ENCODE assay signal across 8 cellular contexts in the genomic region with DNA sequence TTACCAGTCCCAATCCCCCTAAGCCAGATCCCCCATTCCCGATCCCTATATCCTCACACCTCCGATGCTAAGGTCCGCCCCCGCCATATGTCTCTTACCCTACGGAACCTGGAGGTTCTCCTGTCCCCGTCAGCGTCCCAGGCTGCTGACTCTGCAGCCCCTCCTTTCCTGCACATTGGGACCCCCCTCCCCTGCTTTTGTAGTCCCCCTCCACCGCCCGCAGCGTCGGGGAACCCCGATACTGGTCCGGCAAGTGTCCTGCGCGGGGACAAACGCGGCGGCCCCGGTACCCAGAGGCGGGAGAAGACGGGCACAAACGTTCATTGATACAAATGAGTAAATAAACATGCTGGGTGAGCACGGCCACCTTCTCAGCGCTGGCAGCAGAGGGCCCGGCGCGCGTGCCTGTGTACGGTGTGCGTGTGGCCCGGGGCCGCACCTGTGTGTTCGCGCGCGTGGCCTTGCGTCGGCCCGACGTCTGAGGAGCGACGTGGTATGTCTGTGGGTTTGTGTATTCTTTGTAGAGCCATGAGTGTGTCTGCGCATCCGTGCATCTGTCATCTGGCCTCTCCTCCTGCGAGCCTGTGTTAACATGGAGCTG.
DNase-seq lines count a peak whose midpoint lies in the region; ATAC-seq lines count a peak whose summit lies in the region.

No MANE protein-coding gene starts in this region.

- H3K9ac ChIP-seq in iPS-18a (ENCODE audit: low read length): no peak overlapping the region

- no peak overlapping the region for H3K27ac Mint-ChIP-seq in activated naive CD8-positive, alpha-beta T cell

- peaks cover 38% of the 10 kb centered on the region for H3K27me3 Mint-ChIP-seq in activated naive CD8-positive, alpha-beta T cell

- peaks cover 33% of the 10 kb centered on the region for H3K4me1 Mint-ChIP-seq in activated naive CD8-positive, alpha-beta T cell (ENCODE audit: low read depth)

- H3K27ac ChIP-seq in iPS-18a (ENCODE audit: low read length): no peak overlapping the region

- H3K36me3 Mint-ChIP-seq in activated naive CD8-positive, alpha-beta T cell: no peaks in the 10 kb centered on the region

- H3K9me3 ChIP-seq in iPS-18a (ENCODE audit: control insufficient read depth, low read depth, low read length): no peaks in the 10 kb centered on the region

- DNase-seq in stimulated activated CD4-positive, alpha-beta T cell treated with anti-CD3 and anti-CD28 coated beads, Interleukin-15, amount 100 ng/mL, for 24 hours: peak; percentile 29
- no peak for DNase-seq in stimulated activated CD4-positive, alpha-beta T cell treated with anti-CD3 and anti-CD28 coated beads, Interleukin-1b, Interleukin-23, amount 100 ng/mL, for 48 hours
- peak; percentile 32 for DNase-seq in stimulated activated CD8-positive, alpha-beta memory T cell treated with anti-CD3 and anti-CD28 coated beads, Interleukin-4, amount 100 ng/mL, for 48 hours
- DNase-seq in DMS153 (lab: John Stamatoyannopoulos, UW): no peak

- H3K4me3 ChIP-seq in iPS-18a (ENCODE audit: low read length): peak overlapping the region; percentile 36

- peaks cover 71% of the 10 kb centered on the region for H3K27me3 ChIP-seq in iPS-18a (ENCODE audit: control insufficient read depth, insufficient read depth, low read length)

- no peaks in the 10 kb centered on the region for H3K36me3 ChIP-seq in iPS-18a (ENCODE audit: control insufficient read depth, low read depth, low read length)

- peaks cover 24% of the 10 kb centered on the region for H3K4me1 ChIP-seq in iPS-18a (ENCODE audit: control insufficient read depth, low read depth, low read length)

- H3K9me3 Mint-ChIP-seq in activated naive CD8-positive, alpha-beta T cell (ENCODE audit: low read depth): no peaks in the 10 kb centered on the region

- H3K4me3 Mint-ChIP-seq in activated naive CD8-positive, alpha-beta T cell: peak overlapping the region; percentile 84

- ATAC-seq in HG02610 (IDR thresholded peaks at IDR 0.05; ENCODE audit: unreplicated experiment) (no peak), HG03342 (IDR thresholded peaks at IDR 0.05; ENCODE audit: unreplicated experiment) (no peak)

Comparison
In these comparisons a context has a peak if more than half of its experiments do, and no peak if none do; other contexts are left out.
1. DNase-seq: peak in stimulated activated CD4-positive, alpha-beta T cell treated with anti-CD3 and anti-CD28 coated beads, Interleukin-15, amount 100 ng/mL, for 24 hours (single experiment) and stimulated activated CD8-positive, alpha-beta memory T cell treated with anti-CD3 and anti-CD28 coated beads, Interleukin-4, amount 100 ng/mL, for 48 hours (single experiment); none in stimulated activated CD4-positive, alpha-beta T cell treated with anti-CD3 and anti-CD28 coated beads, Interleukin-1b, Interleukin-23, amount 100 ng/mL, for 48 hours (single experiment) and DMS153 (single experiment).